ENCODE assay signal across 11 cellular contexts in the genomic region with DNA sequence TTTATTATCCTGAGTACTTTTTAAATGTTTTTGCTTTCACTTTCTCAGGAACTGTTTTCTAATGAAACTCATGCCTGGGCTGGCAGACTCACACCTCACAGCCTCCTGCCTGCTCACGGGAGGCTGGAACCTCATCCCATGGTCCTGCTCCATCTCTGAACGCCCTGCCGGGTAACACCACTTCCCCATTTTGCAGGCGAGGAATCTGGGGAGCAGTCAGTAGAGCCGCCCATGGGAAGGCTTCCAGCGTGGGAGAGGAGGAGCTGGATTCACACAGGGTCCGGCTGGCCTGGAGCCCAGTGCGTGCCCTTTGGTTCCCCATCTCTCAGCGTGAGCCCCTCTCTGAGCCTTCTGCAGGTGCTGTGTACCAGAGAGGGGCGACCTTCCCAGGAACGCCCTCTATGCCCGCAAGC. TPM values are rescaled to one million over a fixed set of nuclear protein-coding genes. Genes with fewer than 3 reads are reported as not detected.
DNase-seq lines count a peak whose midpoint lies in the region; ATAC-seq, FAIRE-seq and TF ChIP-seq lines count a peak whose summit lies in the region.
"Had no signal": no experiment of that assay in that cellular context is flagged by ENCODE, and none has a peak within 500 bp of the region (broad histone marks: within the 10 kb centered on the region; RNA-seq: fewer than 3 reads in every experiment).

No MANE protein-coding gene starts in this region.

- H4K91ac ChIP-seq in neuronal stem cell (ENCODE audit: low read depth, low read length, poor library complexity), result no peak overlapping the region

- H3K18ac ChIP-seq in neuronal stem cell (ENCODE audit: low read length), result no peak overlapping the region

- H3K4ac ChIP-seq in neuronal stem cell (ENCODE audit: low read length), result no peak overlapping the region

- no peak for FAIRE-seq in GM12892 (lab: Jason Lieb, UNC)
- FAIRE-seq: HTR-8/SVneo had no signal

- H2BK12ac ChIP-seq in neuronal stem cell (ENCODE audit: low read length), result no peak overlapping the region

- no peaks in the 10 kb centered on the region for H4K20me1 ChIP-seq in KMS-11 (ENCODE audit: insufficient read depth)

- no peak overlapping the region for H3K14ac ChIP-seq in neuronal stem cell (ENCODE audit: low read length)

- H3K9me3 ChIP-seq in esophagus squamous epithelium (no peaks in the 10 kb centered on the region), neuronal stem cell (replicated peaks in 1 of 2; ENCODE audit: control insufficient read depth in 2 of 2, insufficient read depth in 1 of 2, low read depth in 1 of 2, low read length in 2 of 2) (peaks cover 0 to 2% of the 10 kb centered on the region in 2 donors)
- H3K9me3 ChIP-seq: BE2C had no signal

- H2AFZ ChIP-seq in ACC112 (ENCODE audit: low read length, unreplicated experiment) (peak overlapping the region; percentile 89), KMS-11 (ENCODE audit: low read depth) (peak overlapping the region; percentile 64; the same call in 1 of the 2 replicates), neuronal stem cell (ENCODE audit: low read length) (peak overlapping the region; percentile 6)

- no peaks in the 10 kb centered on the region for H3K36me3 Mint-ChIP-seq in CD14-positive monocyte

- no peak overlapping the region for H2AK5ac ChIP-seq in neuronal stem cell (ENCODE audit: low read depth, low read length)

- intact Hi-C loops in esophagus squamous epithelium (cut with DNase I), result loop anchor here (5.0 kb wide), 1 partner anchor 53 kb away; a partner anchor contains a TSS
- intact Hi-C loops in CD14-positive monocyte (cut with micrococcal nuclease), result no loop called here

- peak overlapping the region in 1 of 7 donors; percentile 66 for H3K27ac Mint-ChIP-seq in CD14-positive monocyte

- no peak for ATAC-seq in GM18517 (IDR thresholded peaks at IDR 0.05; ENCODE audit: unreplicated experiment)

- H3K9ac ChIP-seq in KMS-11 (peak overlapping the region; percentile 15; the same call in 1 of the 2 replicates), neuronal stem cell (ENCODE audit: low read depth, low read length, poor library complexity) (no peak overlapping the region)

- WGBS in esophagus squamous epithelium, 2 donors, result 13 to 48% methylated on average over 4 to 7 of the region's 12 CpGs
- no CpG with 5 or more reads among the region's 12 CpGs for WGBS in neuronal stem cell (ENCODE audit: extremely low coverage in 2 of 2, insufficient read length in 2 of 2, insufficient replicate concordance in 1 of 2), 2 donors

- H3K79me2 ChIP-seq in ACC112 (ENCODE audit: control insufficient read depth, insufficient read depth, low read length, unreplicated experiment), result no peaks in the 10 kb centered on the region
- H3K79me2 ChIP-seq in KMS-11 (ENCODE audit: insufficient read depth, low read depth), result no peaks in the 10 kb centered on the region

- no peak overlapping the region for H2BK120ac ChIP-seq in neuronal stem cell (ENCODE audit: low read depth, low read length)

- H3K27me3 ChIP-seq in ACC112 (ENCODE audit: insufficient read depth, low read length), result no peaks in the 10 kb centered on the region
- H3K27me3 ChIP-seq in KMS-11 (ENCODE audit: insufficient read depth, low read depth), result peaks cover 25% of the 10 kb centered on the region; the same call in 1 of the 2 replicates
- H3K27me3 ChIP-seq in esophagus squamous epithelium, result peaks cover 0 to 7% (median 0%) of the 10 kb centered on the region in 4 donors
- peaks cover 0 to 33% (median 0%) of the 10 kb centered on the region in 3 experiments for H3K27me3 ChIP-seq in neuronal stem cell (ENCODE audit: control insufficient read depth in 3 of 3, insufficient read depth in 3 of 3, low read depth in 1 of 3, low read length in 3 of 3)
- H3K27me3 ChIP-seq: BE2C had no signal

- H3K4me3 Mint-ChIP-seq in CD14-positive monocyte, result peak overlapping the region in 1 of 2 donors; percentile 41

- TF ChIP-seq CTCF in KMS-11 (conservative IDR thresholded peaks at IDR 0.05; ENCODE audit: low read depth, low read length) (no peak), esophagus squamous epithelium (IDR thresholded peaks at IDR 0.05) (no peak), CD14-positive monocyte (IDR thresholded peaks at IDR 0.05) (no peak)

- DNase-seq in esophagus squamous epithelium (lab: John Stamatoyannopoulos, UW) (no peak), neuronal stem cell (ENCODE audit: low spot score) (no peak), middle frontal gyrus (ENCODE audit: extremely low spot score, low spot score) (no peak), CD14-positive monocyte (ENCODE audit: low spot score) (no peak), GM12892 (ENCODE audit: insufficient read length) (no peak)
- DNase-seq: NCI-H1930 had no signal

- H3K27ac ChIP-seq in ACC112 (ENCODE audit: low read depth, low read length) (no peak overlapping the region), KMS-11 (no peak overlapping the region), esophagus squamous epithelium (peak overlapping the region in 3 of 4 donors; percentile 17 to 66 (median 63)), neuronal stem cell (replicated peaks; ENCODE audit: low read length) (no peak overlapping the region)

- H3K23ac ChIP-seq in neuronal stem cell (ENCODE audit: low read depth, low read length, poor library complexity), result no peak overlapping the region

- no peaks in the 10 kb centered on the region for H3K36me3 ChIP-seq in ACC112 (ENCODE audit: insufficient read depth, low read length)
- no peaks in the 10 kb centered on the region for H3K36me3 ChIP-seq in KMS-11 (ENCODE audit: insufficient read depth)
- H3K36me3 ChIP-seq in esophagus squamous epithelium, result no peaks in the 10 kb centered on the region
- H3K36me3 ChIP-seq in neuronal stem cell (replicated peaks in 1 of 2; ENCODE audit: control insufficient read depth in 2 of 2, insufficient read depth in 2 of 2, low read length in 2 of 2), result peaks cover 0 to 37% of the 10 kb centered on the region in 2 donors
- H3K36me3 ChIP-seq: BE2C had no signal

- no peak for TF ChIP-seq POLR2A in esophagus squamous epithelium (IDR thresholded peaks at IDR 0.05)
- TF ChIP-seq POLR2A in GM12892 (IDR thresholded peaks at IDR 0.05; ENCODE audit: low read depth, low read length), result no peak

- no peak overlapping the region for H2BK5ac ChIP-seq in neuronal stem cell (ENCODE audit: low read length)

- peaks cover 10% of the 10 kb centered on the region for H3K4me1 ChIP-seq in ACC112 (ENCODE audit: control insufficient read depth, insufficient read depth, low read length, unreplicated experiment)
- peaks cover 8% of the 10 kb centered on the region for H3K4me1 ChIP-seq in KMS-11 (ENCODE audit: low read depth, poor library complexity, severe bottlenecking)
- peaks cover 11 to 58% (median 43%) of the 10 kb centered on the region in 3 donors for H3K4me1 ChIP-seq in esophagus squamous epithelium
- peaks cover 0 to 43% of the 10 kb centered on the region in 2 donors for H3K4me1 ChIP-seq in neuronal stem cell (ENCODE audit: control insufficient read depth in 2 of 2, insufficient read depth in 1 of 2, low read depth in 1 of 2, low read length in 2 of 2)

- peaks cover 27% of the 10 kb centered on the region for H3K4me1 Mint-ChIP-seq in CD14-positive monocyte

- peaks cover 0 to 9% (median 4%) of the 10 kb centered on the region in 3 donors for H3K27me3 Mint-ChIP-seq in CD14-positive monocyte (ENCODE audit: low read depth in 3 of 3)

- no peak overlapping the region for H2BK15ac ChIP-seq in neuronal stem cell (ENCODE audit: low read length)

- peak overlapping the region; percentile 45; the same call in 1 of the 2 replicates for H3K4me2 ChIP-seq in KMS-11
- H3K4me2 ChIP-seq in neuronal stem cell (ENCODE audit: insufficient read depth, low read length, poor library complexity, severe bottlenecking), result no peak overlapping the region

- no peak overlapping the region for H4K8ac ChIP-seq in neuronal stem cell (ENCODE audit: low read depth, low read length)

- H3K79me1 ChIP-seq in neuronal stem cell (ENCODE audit: low read depth, low read length), result peaks cover 17% of the 10 kb centered on the region

- H3K4me3 ChIP-seq in ACC112 (ENCODE audit: low read depth, low read length), result peak overlapping the region; percentile 73
- no peak overlapping the region for H3K4me3 ChIP-seq in KMS-11 (IDR thresholded peaks at IDR 0.05; ENCODE audit: insufficient read depth, low read depth, low read length)
- H3K4me3 ChIP-seq in esophagus squamous epithelium, result peak overlapping the region in 2 of 4 donors; percentile 0 to 48
- H3K4me3 ChIP-seq in neuronal stem cell (ENCODE audit: low read length in 2 of 2), result no peak overlapping the region

- H3K9me3 Mint-ChIP-seq in CD14-positive monocyte, result peaks cover 0 to 2% (median 0%) of the 10 kb centered on the region in 7 donors

RNA-seq across cellular contexts. Expression of a gene that starts 53.6 kb away (rescaled TPM):
- total RNA-seq in esophagus squamous epithelium, result 1 to 10 TPM in 3 of 4 donors, under 1 TPM in 1; 0.38 to 4.0 (median 2.1) TPM
- 51.2 TPM for polyA plus RNA-seq in neuronal stem cell (2013, experiment 1 of 2)
- polyA plus RNA-seq in neuronal stem cell (2013, experiment 2 of 2), result 50.9 TPM
- polyA plus RNA-seq in CD14-positive monocyte, result under 1 TPM; 0.20 to 0.26 TPM
- polyA plus RNA-seq in GM12892 (2012; ENCODE audit: missing spikeins), result not detected

Comparison
In these comparisons a context has a peak if more than half of its experiments do, and no peak if none do; other contexts are left out.
1. H2AFZ ChIP-seq: peak in every context shown above with its lines; median percentile 89 in ACC112; 64 in KMS-11; 6 in neuronal stem cell.
2. H3K27ac ChIP-seq: peak in esophagus squamous epithelium (3 of 4); none in ACC112 (single experiment), KMS-11 (single experiment) and neuronal stem cell (single experiment).